17 cellular contexts compared by ENCODE assay signal in the genomic region with DNA sequence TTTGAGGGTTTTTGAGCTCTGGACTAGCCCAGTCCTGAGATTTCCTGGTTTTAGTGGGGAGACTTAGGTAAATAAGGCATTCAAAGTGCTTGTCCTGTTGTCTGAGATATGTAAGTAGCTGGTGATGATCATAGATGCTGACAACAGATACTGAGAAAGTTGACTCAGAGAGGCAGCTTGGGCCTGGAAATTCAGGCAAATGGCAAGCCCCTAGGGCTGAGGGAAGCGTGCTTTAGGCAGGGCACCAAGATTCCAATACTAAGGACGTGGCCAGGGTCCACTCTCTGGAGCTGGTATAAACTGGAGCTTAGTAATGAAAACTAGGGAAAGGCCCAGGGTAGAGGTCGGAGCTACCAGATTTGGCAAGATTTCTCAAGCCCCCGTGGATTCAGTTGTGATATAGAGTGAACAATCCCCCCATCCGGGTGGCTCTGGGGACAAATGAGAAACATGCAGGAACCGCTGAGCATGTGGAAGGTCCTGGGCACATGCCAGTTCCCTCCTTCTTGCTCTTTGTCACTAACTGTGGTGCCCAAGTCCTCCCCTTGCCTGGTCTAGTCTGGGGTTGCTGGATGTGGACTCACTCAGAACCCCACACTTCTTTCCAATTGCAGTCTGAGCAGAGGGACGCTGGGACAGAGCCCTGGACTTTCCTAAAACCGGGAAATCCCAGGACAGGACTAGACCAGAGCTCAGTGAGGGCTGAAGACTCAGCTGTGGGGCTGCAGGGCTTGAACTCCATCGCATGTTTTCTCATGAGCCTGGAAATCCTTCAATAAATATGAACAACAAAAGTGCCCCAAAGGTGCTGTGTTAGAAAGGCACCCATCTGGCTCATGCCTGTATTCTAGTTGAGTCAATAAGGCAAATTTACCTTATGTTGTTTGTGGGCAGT. TPM values are rescaled to one million over a fixed set of nuclear protein-coding genes. Genes with fewer than 3 reads are reported as not detected.
"Had no signal": no experiment of that assay in that cellular context is flagged by ENCODE, and none has a peak within 500 bp of the region (broad histone marks: within the 10 kb centered on the region; RNA-seq: fewer than 3 reads in every experiment).

No MANE protein-coding gene starts in this region.

- H3K9me3 Mint-ChIP-seq: activated naive CD4-positive, alpha-beta T cell treated with anti-CD3 and anti-CD28 coated beads, Interleukin-2, amount 10 ng/mL, durations not matched to agents 7 days and 5 days; activated naive CD8-positive, alpha-beta T cell treated with anti-CD3 and anti-CD28 coated beads, Interleukin-2, amount 50 U/mL, for 24 hours; naive thymus-derived CD8-positive, alpha-beta T cell had no signal

- H3K4me1 ChIP-seq: breast epithelium, pancreas had no signal

- H3K27ac Mint-ChIP-seq: activated naive CD4-positive, alpha-beta T cell treated with anti-CD3 and anti-CD28 coated beads, Interleukin-2, amount 10 ng/mL, durations not matched to agents 7 days and 5 days; activated naive CD8-positive, alpha-beta T cell treated with anti-CD3 and anti-CD28 coated beads, Interleukin-2, amount 50 U/mL, for 24 hours; naive thymus-derived CD8-positive, alpha-beta T cell; stimulated activated naive B cell treated with anti-CD40 and anti-IgM and Interleukin-4, amounts not matched to agents 10 μg/mL and 1 μg/mL and 100 μg/mL, for 72 hours had no signal

- H3K4me3 Mint-ChIP-seq: activated naive CD4-positive, alpha-beta T cell treated with anti-CD3 and anti-CD28 coated beads, Interleukin-2, amount 10 ng/mL, durations not matched to agents 7 days and 5 days; activated naive CD8-positive, alpha-beta T cell treated with anti-CD3 and anti-CD28 coated beads, Interleukin-2, amount 50 U/mL, for 24 hours; naive thymus-derived CD8-positive, alpha-beta T cell; stimulated activated naive B cell treated with anti-CD40 and anti-IgM and Interleukin-4, amounts not matched to agents 10 μg/mL and 1 μg/mL and 100 μg/mL, for 72 hours had no signal

- H3K9me3 ChIP-seq: breast epithelium, gastroesophageal sphincter, heart left ventricle, pancreas had no signal

- H3K4me1 Mint-ChIP-seq: activated naive CD4-positive, alpha-beta T cell treated with anti-CD3 and anti-CD28 coated beads, Interleukin-2, amount 10 ng/mL, durations not matched to agents 7 days and 5 days; activated naive CD8-positive, alpha-beta T cell treated with anti-CD3 and anti-CD28 coated beads, Interleukin-2, amount 50 U/mL, for 24 hours; naive thymus-derived CD8-positive, alpha-beta T cell; stimulated activated naive B cell treated with anti-CD40 and anti-IgM and Interleukin-4, amounts not matched to agents 10 μg/mL and 1 μg/mL and 100 μg/mL, for 72 hours had no signal

- H3K4me3 ChIP-seq: breast epithelium, gastroesophageal sphincter, heart left ventricle, pancreas had no signal

- H3K36me3 Mint-ChIP-seq: activated naive CD4-positive, alpha-beta T cell treated with anti-CD3 and anti-CD28 coated beads, Interleukin-2, amount 10 ng/mL, durations not matched to agents 7 days and 5 days; naive thymus-derived CD8-positive, alpha-beta T cell; stimulated activated naive B cell treated with anti-CD40 and anti-IgM and Interleukin-4, amounts not matched to agents 10 μg/mL and 1 μg/mL and 100 μg/mL, for 72 hours had no signal

- H3K36me3 ChIP-seq: breast epithelium, gastroesophageal sphincter, heart left ventricle, pancreas had no signal

- H3K27me3 ChIP-seq: breast epithelium, gastroesophageal sphincter, pancreas had no signal

- H3K27ac ChIP-seq: breast epithelium, gastroesophageal sphincter, heart left ventricle, pancreas had no signal

- ATAC-seq: activated naive CD8-positive, alpha-beta T cell treated with anti-CD3 and anti-CD28 coated beads, Interleukin-2, amount 50 U/mL, for 24 hours; gastroesophageal sphincter; heart left ventricle; naive thymus-derived CD8-positive, alpha-beta T cell; pancreas; stimulated activated naive B cell treated with anti-CD40 and anti-IgM and Interleukin-4, amounts not matched to agents 10 μg/mL and 1 μg/mL and 100 μg/mL, for 72 hours had no signal

- DNase-seq: activated CD4-positive, alpha-beta T cell treated with anti-CD3 and anti-CD28 coated beads, Interleukin-2, amount 50 U/mL, for 1 hour; activated CD8-positive, alpha-beta memory T cell treated with anti-CD3 and anti-CD28 coated beads, Interleukin-2, amount 50 U/mL, for 48 hours; activated effector memory CD4-positive, alpha-beta T cell treated with Interleukin-2 at 50 U/mL for 16 hours; activated naive CD4-positive, alpha-beta T cell treated with anti-CD3 and anti-CD28 coated beads, Interleukin-2, amount 10 ng/mL, durations not matched to agents 7 days and 5 days; activated naive CD8-positive, alpha-beta T cell treated with anti-CD3 and anti-CD28 coated beads, Interleukin-2, amount 50 U/mL, for 24 hours; activated T-cell treated with anti-CD3 and anti-CD28 coated beads, Interleukin-2, amount 50 U/mL, for 48 hours; effector CD4-positive, alpha-beta T cell; heart left ventricle; kidney glomerular epithelial cell; naive thymus-derived CD8-positive, alpha-beta T cell; pancreas; retina; stimulated activated naive B cell treated with anti-CD40 and anti-IgM and Interleukin-4, amounts not matched to agents 10 μg/mL and 1 μg/mL and 100 μg/mL, for 72 hours; T1000 had no signal

RNA-seq across cellular contexts. Expression of a gene that starts 10.3 kb away (rescaled TPM):
- total RNA-seq: naive thymus-derived CD8-positive, alpha-beta T cell; T-helper 1 cell treated with Interleukin-12 subunit alpha and Interleukin-12 subunit beta and Interleukin-4 antibody, amounts not matched to agents 30 ng/mL and 1 ng/mL, for 36 hours had no signal
- polyA plus RNA-seq: naive thymus-derived CD8-positive, alpha-beta T cell had no signal
